Comparison of ENCODE assay signal across 1 cellular context in genomic region chr5:173055042-173055721, GRCh38.
TF ChIP-seq lines count a peak whose summit lies in the region.

No MANE protein-coding gene starts in this region.

TF ChIP-seq in SK-N-SH, 30 proteins besides CTCF, POLR2A, EP300 and RAD21 (continued from another document):
- TF ChIP-seq PBX3 (IDR thresholded peaks at IDR 0.05) (no peak), TCF12 (IDR thresholded peaks at IDR 0.05) (no peak)
